ENCODE assay signal across 20 cellular contexts in genomic region chr17:33572615-33573014, GRCh38.
A peak's percentile ranks its signal among the peaks of the same experiment; 100 is the strongest.
DNase-seq lines count a peak whose midpoint lies in the region; ATAC-seq and TF ChIP-seq lines count a peak whose summit lies in the region.
"Had no signal": no experiment of that assay in that cellular context is flagged by ENCODE, and none has a peak within 500 bp of the region (broad histone marks: within the 10 kb centered on the region; RNA-seq: fewer than 3 reads in every experiment).

No MANE protein-coding gene starts in this region.

- 65 to 68% methylated on average over 3 of the region's 3 CpGs for WGBS in aorta, 2 donors

- no peak overlapping the region for H3K4me2 ChIP-seq in osteoblast (ENCODE audit: insufficient read depth, low read length)

- H3K79me2 ChIP-seq in osteoblast (ENCODE audit: insufficient read depth, low read length): no peaks in the 10 kb centered on the region

- intact Hi-C loops in breast epithelium (cut with DNase I; ENCODE audit: low total_unique reads): no loop called here
- intact Hi-C loops in aorta (cut with DNase I): no loop called here
- intact Hi-C loops in left colon (cut with DNase I, micrococcal nuclease): no loop called here
- intact Hi-C loops in lower lobe of right lung (cut with DNase I): no loop called here

- no peak overlapping the region for H3K4me3 ChIP-seq in breast epithelium
- no peak overlapping the region for H3K4me3 ChIP-seq in aorta (ENCODE audit: low read length in 2 of 2)
- no peak overlapping the region for H3K4me3 ChIP-seq in osteoblast (ENCODE audit: insufficient read depth, low read length)
- H3K4me3 ChIP-seq in lower lobe of right lung: no peak overlapping the region
- H3K4me3 ChIP-seq: adrenal gland, left ventricle myocardium inferior, stomach had no signal

- H3K9me3 ChIP-seq in breast epithelium: no peaks in the 10 kb centered on the region
- no peaks in the 10 kb centered on the region for H3K9me3 ChIP-seq in aorta (ENCODE audit: control insufficient read depth, low read length)
- H3K9me3 ChIP-seq in osteoblast (ENCODE audit: low read depth, low read length): no peaks in the 10 kb centered on the region
- H3K9me3 ChIP-seq in lower lobe of right lung: no peaks in the 10 kb centered on the region
- H3K9me3 ChIP-seq: adrenal gland, left ventricle myocardium inferior, stomach had no signal

- H3K4me1 ChIP-seq in breast epithelium: no peaks in the 10 kb centered on the region
- H3K4me1 ChIP-seq in aorta (ENCODE audit: control insufficient read depth in 1 of 2, insufficient read depth in 2 of 2, low read length in 2 of 2): no peaks in the 10 kb centered on the region
- H3K4me1 ChIP-seq in osteoblast (ENCODE audit: insufficient read depth, low read length): no peaks in the 10 kb centered on the region
- no peaks in the 10 kb centered on the region for H3K4me1 ChIP-seq in lower lobe of right lung
- H3K4me1 ChIP-seq: adrenal gland, left ventricle myocardium inferior, stomach had no signal

- DNase-seq in T47D (ENCODE audit: low read depth in 1 of 2, low spot score in 1 of 2): peak; percentile 30 to 35
- DNase-seq in breast epithelium (ENCODE audit: low spot score in 2 of 2): no peak
- peak; percentile 4 for DNase-seq in astrocyte of the hippocampus (ENCODE audit: low read depth, low spot score)
- peak; percentile 76 for DNase-seq in islet precursor cell
- DNase-seq in aorta: no peak
- DNase-seq in left colon: no peak
- DNase-seq in osteoblast (ENCODE audit: insufficient read length, low spot score, missing footprints): no peak
- no peak for DNase-seq in lower lobe of right lung
- DNase-seq: 8988T; activated B cell treated with CpG ODN at 0.5 μM for 24 hours; activated CD4-positive, alpha-beta memory T cell treated with anti-CD3 and anti-CD28 coated beads for 36 hours; activated effector memory CD4-positive, alpha-beta T cell treated with anti-CD3 and anti-CD28 coated beads, Interleukin-2, amount 50 U/mL, for 16 hours; adrenal gland; DND-41; left ventricle myocardium inferior; NCI-H1694; NCI-H774; stimulated activated CD4-positive, alpha-beta T cell treated with anti-CD3 and anti-CD28 coated beads, Interleukin-4, amount 100 ng/mL, for 24 hours; stomach had no signal

- no peak for TF ChIP-seq CTCF in breast epithelium (IDR thresholded peaks at IDR 0.05)
- TF ChIP-seq CTCF in osteoblast (IDR thresholded peaks at IDR 0.05; ENCODE audit: extremely low read depth, low read depth, low read length): no peak
- no peak for TF ChIP-seq CTCF in lower lobe of right lung (IDR thresholded peaks at IDR 0.05)

- H3K36me3 ChIP-seq in breast epithelium (no peaks in the 10 kb centered on the region), aorta (ENCODE audit: control insufficient read depth in 1 of 2, insufficient read depth in 2 of 2, low read length in 1 of 2) (no peaks in the 10 kb centered on the region), osteoblast (ENCODE audit: insufficient read depth, low read length) (no peaks in the 10 kb centered on the region), lower lobe of right lung (no peaks in the 10 kb centered on the region)
- H3K36me3 ChIP-seq: adrenal gland, left ventricle myocardium inferior, stomach had no signal

- ATAC-seq in aorta (ENCODE audit: low FRiP score) (no peak), left colon (no peak), lower lobe of right lung (no peak)
- ATAC-seq: HCT116 had no signal

- TF ChIP-seq POLR2A in breast epithelium (IDR thresholded peaks at IDR 0.05): no peak

- H3K27ac ChIP-seq in breast epithelium (no peak overlapping the region), aorta (ENCODE audit: low read depth in 1 of 2, low read length in 2 of 2) (no peak overlapping the region), osteoblast (ENCODE audit: low read depth, low read length) (no peak overlapping the region), lower lobe of right lung (no peak overlapping the region)
- H3K27ac ChIP-seq: adrenal gland, left ventricle myocardium inferior, stomach had no signal

- no peaks in the 10 kb centered on the region for H4K20me1 ChIP-seq in osteoblast (ENCODE audit: insufficient read depth, low read length)

- in situ Hi-C loops in T47D (cut with HindIII; ENCODE audit: low pct_unique_long_range_greater_than_20kb, low sequenced_read_pairs): no loop called here

- H3K27me3 ChIP-seq in breast epithelium (no peaks in the 10 kb centered on the region), aorta (ENCODE audit: control insufficient read depth in 1 of 2, insufficient read depth in 2 of 2, low read length in 1 of 2) (no peaks in the 10 kb centered on the region), osteoblast (ENCODE audit: insufficient read depth, low read length) (no peaks in the 10 kb centered on the region), lower lobe of right lung (ENCODE audit: low read depth) (no peaks in the 10 kb centered on the region)
- H3K27me3 ChIP-seq: adrenal gland had no signal

- no peak overlapping the region for H2AFZ ChIP-seq in osteoblast (ENCODE audit: low read length)

Comparison
In these comparisons a context has a peak if more than half of its experiments do, and no peak if none do; other contexts are left out.
1. DNase-seq: peak in T47D (2 of 2), astrocyte of the hippocampus (single experiment) and islet precursor cell (single experiment); none in breast epithelium (0 of 2), aorta (0 of 2), left colon (0 of 2), osteoblast (single experiment) and lower lobe of right lung (single experiment).